In genomic region chr2:46294185-46294836, GRCh38 we compare ENCODE assay signal across 7 cellular contexts. TPM values are rescaled to one million over a fixed set of nuclear protein-coding genes. Genes with fewer than 3 reads are reported as not detected.
DNase-seq lines count a peak whose midpoint lies in the region; ATAC-seq, FAIRE-seq and TF ChIP-seq lines count a peak whose summit lies in the region.

No MANE protein-coding gene starts in this region.

- H3K27ac Mint-ChIP-seq in activated T-cell treated with anti-CD3 and anti-CD28 coated beads, Interleukin-2, amount 50 U/mL, for 72 hours, result no peak overlapping the region

- WGBS in lung, 2 donors, result 60 to 66% methylated on average over 7 of the region's 7 CpGs

- no peak overlapping the region for H3K4me3 ChIP-seq in lung

- peaks cover 0 to 8% of the 10 kb centered on the region in 2 donors for H3K36me3 Mint-ChIP-seq in activated T-cell treated with anti-CD3 and anti-CD28 coated beads, Interleukin-2, amount 50 U/mL, for 72 hours (ENCODE audit: insufficient read depth in 2 of 2)

- no peak for ATAC-seq in activated T-cell treated with anti-CD3 and anti-CD28 coated beads, Interleukin-2, amount 50 U/mL, for 72 hours (replicated peaks in 1 of 2)
- ATAC-seq in lung (ENCODE audit: insufficient read depth, low FRiP score) (no peak), GM19455 (IDR thresholded peaks at IDR 0.05; ENCODE audit: unreplicated experiment) (no peak)

- peaks cover 50% of the 10 kb centered on the region for H3K27me3 Mint-ChIP-seq in activated T-cell treated with anti-CD3 and anti-CD28 coated beads, Interleukin-2, amount 50 U/mL, for 72 hours (ENCODE audit: low read depth)

- H3K4me3 Mint-ChIP-seq in activated T-cell treated with anti-CD3 and anti-CD28 coated beads, Interleukin-2, amount 50 U/mL, for 72 hours, result no peak overlapping the region

- no peak overlapping the region for H3K27ac ChIP-seq in lung (ENCODE audit: low read depth in 1 of 2, low read length in 1 of 2)

- H3K4me1 ChIP-seq in lung (ENCODE audit: control insufficient read depth in 2 of 2, insufficient read depth in 2 of 2, low read length in 2 of 2), result no peaks in the 10 kb centered on the region

- no peaks in the 10 kb centered on the region for H3K36me3 ChIP-seq in lung (ENCODE audit: control insufficient read depth in 2 of 2, insufficient read depth in 2 of 2, low read length in 2 of 2)

- no peaks in the 10 kb centered on the region for H3K27me3 ChIP-seq in lung (ENCODE audit: control insufficient read depth, insufficient read depth)

- no peaks in the 10 kb centered on the region for H3K9me3 Mint-ChIP-seq in activated T-cell treated with anti-CD3 and anti-CD28 coated beads, Interleukin-2, amount 50 U/mL, for 72 hours

- no peaks in the 10 kb centered on the region for H3K9me3 ChIP-seq in lung (ENCODE audit: control insufficient read depth in 2 of 2, insufficient read depth in 1 of 2, low read length in 1 of 2)

- DNase-seq in D721Med (ENCODE audit: insufficient read length, low spot score) (no peak), HT-29 (ENCODE audit: low spot score) (peak; percentile 42), lung (ENCODE audit: low spot score) (no peak), middle frontal gyrus (ENCODE audit: extremely low spot score, low spot score) (no peak)
- peak; percentile 46 to 59 for DNase-seq in activated T-cell treated with anti-CD3 and anti-CD28 coated beads, Interleukin-2, amount 50 U/mL, for 72 hours
- no peak for DNase-seq in activated CD4-positive, CD25-positive, alpha-beta regulatory T cell treated with anti-CD3 and anti-CD28 coated beads, Interleukin-2, amount 50 U/mL, for 72 hours

- H3K4me1 Mint-ChIP-seq in activated T-cell treated with anti-CD3 and anti-CD28 coated beads, Interleukin-2, amount 50 U/mL, for 72 hours (ENCODE audit: low read depth), result peaks cover 25% of the 10 kb centered on the region

- FAIRE-seq in D721Med (lab: Jason Lieb, UNC), result no peak

- TF ChIP-seq CTCF in D721Med (IDR thresholded peaks at IDR 0.05; ENCODE audit: insufficient read depth, missing control alignments) (peak; percentile 22), lung (IDR thresholded peaks at IDR 0.05; ENCODE audit: control extremely low read depth, extremely low read depth) (peak; percentile 12)

RNA-seq across cellular contexts. Expression of gene EPAS1, which starts 2.9 kb away (rescaled TPM):
- total RNA-seq in HT-29 (2014; rRNA removed; shearing (Covaris generic)), result 20.7 and 24.0 TPM in 2 replicates
- total RNA-seq in activated T-cell treated with anti-CD3 and anti-CD28 coated beads, Interleukin-2, amount 50 U/mL, for 72 hours, result 100 to 1,000 TPM in 1 of 2 donors, 10 to 100 TPM in 1; 50.8 to 219 TPM
- 1,000 to 10,000 TPM in 1 of 2 donors, 100 to 1,000 TPM in 1; 424 to 1,051 TPM for total RNA-seq in lung
- polyA plus RNA-seq in lung, result 100 to 1,000 TPM; 233 to 337 TPM

Comparison
In these comparisons a context has a peak if more than half of its experiments do, and no peak if none do; other contexts are left out.
1. DNase-seq: peak in HT-29 (single experiment) and activated T-cell treated with anti-CD3 and anti-CD28 coated beads, Interleukin-2, amount 50 U/mL, for 72 hours (2 of 2); none in D721Med (single experiment), lung (single experiment), middle frontal gyrus (single experiment) and activated CD4-positive, CD25-positive, alpha-beta regulatory T cell treated with anti-CD3 and anti-CD28 coated beads, Interleukin-2, amount 50 U/mL, for 72 hours (single experiment).